In genomic region chrX:54358424-54359211, GRCh38 we compare ENCODE assay signal across 9 cellular contexts. TPM values are rescaled to one million over a fixed set of nuclear protein-coding genes. Genes with fewer than 3 reads are reported as not detected.
DNase-seq lines count a peak whose midpoint lies in the region; ATAC-seq, FAIRE-seq and TF ChIP-seq lines count a peak whose summit lies in the region.
"Had no signal": no experiment of that assay in that cellular context is flagged by ENCODE, and none has a peak within 500 bp of the region (broad histone marks: within the 10 kb centered on the region; RNA-seq: fewer than 3 reads in every experiment).

No MANE protein-coding gene starts in this region.

- peaks cover under 1% of the 10 kb centered on the region for H3K36me3 Mint-ChIP-seq in brain

- no peak for TF ChIP-seq CTCF in D721Med (IDR thresholded peaks at IDR 0.05; ENCODE audit: insufficient read depth, missing control alignments)
- no peak for TF ChIP-seq CTCF in brain (conservative IDR thresholded peaks at IDR 0.05)
- no peak for TF ChIP-seq CTCF in sigmoid colon (IDR thresholded peaks at IDR 0.05)

- peaks cover 0 to 26% (median 2%) of the 10 kb centered on the region in 5 experiments for H3K9me3 Mint-ChIP-seq in brain

- H3K27ac Mint-ChIP-seq in brain: peak overlapping the region; percentile 99 to 100 (median 99)

- TF ChIP-seq POLR2A in sigmoid colon (IDR thresholded peaks at IDR 0.05) (no peak), GM12891 (IDR thresholded peaks at IDR 0.05; ENCODE audit: low read depth, low read length) (no peak)

- H3K9me3 ChIP-seq in HUES48 (ENCODE audit: control insufficient read depth, insufficient read depth, low read length) (peaks cover 24% of the 10 kb centered on the region), sigmoid colon (no peaks in the 10 kb centered on the region)

- WGBS in sigmoid colon, 2 donors: 4 to 26% methylated on average over 54 of the region's 54 CpGs

- H3K27ac ChIP-seq in HUES48 (ENCODE audit: low read depth, low read length) (peak overlapping the region; percentile 94), sigmoid colon (peak overlapping the region; percentile 68 to 78 (median 70))

- peak overlapping the region; percentile 82 for H3K9ac ChIP-seq in HUES48 (ENCODE audit: low read depth, low read length)

- peaks cover 7% of the 10 kb centered on the region for H3K27me3 Mint-ChIP-seq in brain

- TF ChIP-seq EP300 in sigmoid colon (IDR thresholded peaks at IDR 0.05): no peak

- intact Hi-C loops in sigmoid colon (cut with DNase I): loop anchor here (2.0 to 10.0 kb wide), 7 partner anchors 84 to 449 kb away; partner anchors contain the start of genes FAM120C, FGD1, MAGED2 and PHF8

- FAIRE-seq in D721Med (lab: Jason Lieb, UNC) (peak; percentile 53), GM12891 (lab: Jason Lieb, UNC) (no peak)

- DNase-seq in D721Med (ENCODE audit: insufficient read length, low spot score) (no peak), T-helper 2 cell (peak in 3 of 5 experiments; percentile 9 to 48 (median 10)), sigmoid colon (peak; percentile 69), GM12891 (ENCODE audit: insufficient read length, low spot score) (no peak)

- no peak for ATAC-seq in GM21447 (IDR thresholded peaks at IDR 0.05; ENCODE audit: unreplicated experiment)
- ATAC-seq: HCT116 had no signal

- H3K4me3 Mint-ChIP-seq in brain: peak overlapping the region; percentile 88 to 93 (median 90)

- H3K4me3 ChIP-seq in HUES48 (ENCODE audit: low read depth, low read length) (peak overlapping the region; percentile 65), iPS-11a (ENCODE audit: low read depth, low read length) (peak overlapping the region; percentile 29), sigmoid colon (peak overlapping the region; percentile 18 to 55 (median 52))

- no peaks in the 10 kb centered on the region for H3K36me3 ChIP-seq in HUES48 (ENCODE audit: control insufficient read depth, insufficient read depth, low read length)
- no peaks in the 10 kb centered on the region for H3K36me3 ChIP-seq in sigmoid colon

- H3K4me1 ChIP-seq in HUES48 (ENCODE audit: control insufficient read depth, insufficient read depth, low read length): peaks cover 6% of the 10 kb centered on the region
- peaks cover 0 to 4% (median 0%) of the 10 kb centered on the region in 4 donors for H3K4me1 ChIP-seq in sigmoid colon

- H3K27me3 ChIP-seq in HUES48 (ENCODE audit: control insufficient read depth, insufficient read depth, low read length) (no peaks in the 10 kb centered on the region), sigmoid colon (no peaks in the 10 kb centered on the region)

- peaks cover 31% of the 10 kb centered on the region for H3K4me1 Mint-ChIP-seq in brain

TF ChIP-seq in GM12891, 5 proteins besides CTCF, POLR2A, EP300 and RAD21:
- TF ChIP-seq SPI1 (IDR thresholded peaks at IDR 0.05; ENCODE audit: low read depth, low read length): no peak
- TF ChIP-seq POU2F2 (IDR thresholded peaks at IDR 0.05; ENCODE audit: low read depth, low read length): no peak
- TF ChIP-seq TAF1 (IDR thresholded peaks at IDR 0.05; ENCODE audit: low read depth, low read length): no peak
- no peak for TF ChIP-seq PAX5 (IDR thresholded peaks at IDR 0.05; ENCODE audit: insufficient read depth, low read length, severe bottlenecking)
- TF ChIP-seq POLR2AphosphoS5 (IDR thresholded peaks at IDR 0.05; ENCODE audit: low read depth, low read length): no peak

RNA-seq across cellular contexts. Expression of gene WNK3, which starts 0.8 kb away (rescaled TPM):
- polyA plus RNA-seq in brain (ENCODE audit: insufficient read depth, low read depth, low replicate concordance) (0.59 TPM), sigmoid colon (under 1 TPM in 2 of 3 donors, not detected in 1; under 0.01 to 0.10 TPM)
- 1 to 10 TPM; 1.6 to 1.9 (median 1.7) TPM for total RNA-seq in sigmoid colon
- 0.04 TPM for polyA plus RNA-seq in GM12891 (2012; ENCODE audit: low read depth, missing spikeins)

Comparison
In these comparisons a context has a peak if more than half of its experiments do, and no peak if none do; other contexts are left out.
1. DNase-seq: peak in T-helper 2 cell (3 of 5) and sigmoid colon (single experiment); none in D721Med (single experiment) and GM12891 (single experiment).
2. Peak in every context shown above with its lines, with median percentiles within 50 percentile points of each other: H3K4me3 ChIP-seq.